In genomic region chr5:142012792-142013388, GRCh38 we compare ENCODE assay signal across 8 cellular contexts. TPM values are rescaled to one million over a fixed set of nuclear protein-coding genes. Genes with fewer than 3 reads are reported as not detected.
DNase-seq lines count a peak whose midpoint lies in the region; ATAC-seq and TF ChIP-seq lines count a peak whose summit lies in the region.

GNPDA1 (minus strand) TSS chr5:142013027; CDS start chr5:142012035, 992 bp downstream.

- H3K36me3 Mint-ChIP-seq in endothelial cell (ENCODE audit: low read depth, unreplicated experiment): peaks cover 3% of the 10 kb centered on the region
- H3K36me3 Mint-ChIP-seq in mesothelial cell of epicardium: peaks cover 11% of the 10 kb centered on the region

- POLR2A ChIA-PET in AG04449 (lab: Yijun Ruan, JAX): interaction anchor here (1.4 to 2.0 kb wide), 3 partner anchors 12 to 131 kb away, joined by 3 to 5 read pairs (median 5); partner anchors contain the start of gene NDFIP1

- peak within 1 kb of the TSS; percentile 64 for H3K27ac Mint-ChIP-seq in endothelial cell (ENCODE audit: unreplicated experiment)
- H3K27ac Mint-ChIP-seq in mesothelial cell of epicardium: peak within 1 kb of the TSS; percentile 97

- H3K4me3 ChIP-seq in AG04449 (ENCODE audit: low read depth, low read length): peak within 1 kb of the TSS; percentile 77

- ATAC-seq in GM18867 (IDR thresholded peaks at IDR 0.05; ENCODE audit: unreplicated experiment) (peak; percentile 77), HG03103 (IDR thresholded peaks at IDR 0.05; ENCODE audit: low read depth, unreplicated experiment) (peak; percentile 73)

- H3K27me3 Mint-ChIP-seq in endothelial cell (ENCODE audit: unreplicated experiment) (no peaks in the 10 kb centered on the region), mesothelial cell of epicardium (ENCODE audit: low read depth) (peaks cover 1% of the 10 kb centered on the region)

- no peak for DNase-seq in AG04449 (ENCODE audit: low read depth, low spot score)
- DNase-seq in NOMO-1 treated with DMSO at 0.1 percent for 48 hours (lab: John Stamatoyannopoulos, UW; ENCODE audit: unreplicated experiment): peak; percentile 63
- DNase-seq in activated CD8-positive, alpha-beta memory T cell treated with anti-CD3 and anti-CD28 coated beads, Interleukin-2, amount 50 U/mL, for 4 hours: peak; percentile 67
- peak; percentile 80 for DNase-seq in endothelial cell (ENCODE audit: low spot score)
- peak; percentile 68 to 76 for DNase-seq in mesothelial cell of epicardium (ENCODE audit: low spot score in 2 of 2, unreplicated experiment in 2 of 2)
- peak; percentile 62 for DNase-seq in stimulated activated CD8-positive, alpha-beta memory T cell treated with anti-CD3 and anti-CD28 coated beads, Interleukin-2, amount 100 ng/mL, for 48 hours (ENCODE audit: low read depth in 2 of 2)

- CTCF ChIA-PET in AG04449 (lab: Yijun Ruan, JAX): interaction anchor here (1.1 to 8.5 kb wide), 18 partner anchors 8 to 366 kb away, joined by 3 to 128 read pairs (median 9); partner anchors contain the start of gene RNF14

- H3K4me1 Mint-ChIP-seq in endothelial cell (ENCODE audit: unreplicated experiment): peaks cover 16% of the 10 kb centered on the region
- peaks cover 13% of the 10 kb centered on the region for H3K4me1 Mint-ChIP-seq in mesothelial cell of epicardium

- H3K9me3 Mint-ChIP-seq in endothelial cell (ENCODE audit: unreplicated experiment): no peaks in the 10 kb centered on the region
- no peaks in the 10 kb centered on the region for H3K9me3 Mint-ChIP-seq in mesothelial cell of epicardium

- TF ChIP-seq CTCF in AG04449 (IDR thresholded peaks at IDR 0.05; ENCODE audit: insufficient read depth, low read length, missing control alignments): no peak
- TF ChIP-seq CTCF in endothelial cell (IDR thresholded peaks at IDR 0.05; ENCODE audit: unreplicated experiment): no peak
- no peak for TF ChIP-seq CTCF in mesothelial cell of epicardium (IDR thresholded peaks at IDR 0.05; ENCODE audit: unreplicated experiment)

- H3K4me3 Mint-ChIP-seq in endothelial cell (ENCODE audit: unreplicated experiment): peak within 1 kb of the TSS; percentile 89
- H3K4me3 Mint-ChIP-seq in mesothelial cell of epicardium: peak within 1 kb of the TSS; percentile 81

RNA-seq across cellular contexts. Expression of gene GNPDA1, which starts in this region (rescaled TPM):
- total RNA-seq in endothelial cell (ENCODE audit: unreplicated experiment): 59.5 TPM
- 55.0 to 56.6 TPM (median 55.1 TPM) in 3 replicates for total RNA-seq in mesothelial cell of epicardium
